ENCODE assay signal across 9 cellular contexts in the genomic region with DNA sequence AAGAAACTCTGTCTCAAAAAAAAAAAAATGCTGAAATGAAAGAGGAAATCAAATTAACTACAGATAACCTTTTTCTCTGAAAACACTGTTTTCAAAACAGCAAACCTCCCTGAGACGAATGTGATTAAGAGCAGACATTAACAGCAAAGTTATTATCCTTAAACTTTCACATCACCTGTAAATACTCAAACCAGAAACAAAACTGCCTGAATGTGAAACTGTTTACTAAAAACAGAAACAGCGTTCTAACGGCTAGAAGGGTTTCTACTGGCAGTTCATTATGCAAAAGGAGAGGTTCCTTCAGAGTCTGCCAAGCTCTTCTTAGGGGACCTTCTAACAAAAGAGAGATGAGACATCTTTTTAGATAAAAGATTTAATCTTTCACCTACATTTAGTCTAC. TPM values are rescaled to one million over a fixed set of nuclear protein-coding genes. Genes with fewer than 3 reads are reported as not detected.
DNase-seq lines count a peak whose midpoint lies in the region; ATAC-seq and TF ChIP-seq lines count a peak whose summit lies in the region.
"Had no signal": no experiment of that assay in that cellular context is flagged by ENCODE, and none has a peak within 500 bp of the region (broad histone marks: within the 10 kb centered on the region; RNA-seq: fewer than 3 reads in every experiment).

No MANE protein-coding gene starts in this region.

- POLR2A ChIA-PET in GM10248 (lab: Yijun Ruan, JAX), result interaction anchor here (0.7 kb wide), 1 partner anchor 162 kb away, joined by 3 read pairs; no protein-coding TSS in a partner anchor

- H3K27ac ChIP-seq in heart left ventricle, result peak overlapping the region in 1 of 12 donors; percentile 19

- no peaks in the 10 kb centered on the region for H3K9me3 Mint-ChIP-seq in activated naive CD4-positive, alpha-beta T cell treated with anti-CD3 and anti-CD28 coated beads, Interleukin-2, amount 50 U/mL, for 72 hours

- no peak overlapping the region for H3K4me3 ChIP-seq in heart left ventricle

- no peaks in the 10 kb centered on the region for H3K9me3 ChIP-seq in heart left ventricle

- peaks cover 0 to 61% (median 19%) of the 10 kb centered on the region in 12 donors for H3K4me1 ChIP-seq in heart left ventricle

- 34 to 46% (median 38%) methylated on average over 3 of the region's 3 CpGs for WGBS in heart left ventricle, 4 donors

- peak; percentile 71 for DNase-seq in GM10248 (ENCODE audit: extremely low spot score)
- DNase-seq in activated naive CD4-positive, alpha-beta T cell treated with anti-CD3 and anti-CD28 coated beads, Interleukin-2, amount 50 U/mL, for 72 hours (ENCODE audit: low spot score in 2 of 2), result no peak
- no peak for DNase-seq in activated effector memory CD4-positive, alpha-beta T cell treated with anti-CD3 and anti-CD28 coated beads, Interleukin-2, amount 50 U/mL, for 16 hours
- DNase-seq in DMS79 treated with DMSO at 0.1 percent for 48 hours (lab: John Stamatoyannopoulos, UW), result no peak
- DNase-seq in heart left ventricle, result no peak
- DNase-seq in KBM-7, result no peak
- DNase-seq: NCI-H1092 treated with DMSO at 0.1 percent for 48 hours had no signal

- CTCF ChIA-PET in GM10248 (lab: Yijun Ruan, JAX), result interaction anchor here (0.6 to 1.4 kb wide), 7 partner anchors 9 to 31 kb away, joined by 3 read pairs; no protein-coding TSS in a partner anchor

- H3K36me3 Mint-ChIP-seq in activated naive CD4-positive, alpha-beta T cell treated with anti-CD3 and anti-CD28 coated beads, Interleukin-2, amount 50 U/mL, for 72 hours, result peaks cover 0 to 9% of the 10 kb centered on the region in 2 donors

- H3K36me3 ChIP-seq in heart left ventricle, result peaks cover 0 to 5% (median 0%) of the 10 kb centered on the region in 9 donors

- peak overlapping the region; percentile 74 to 95 for H3K27ac Mint-ChIP-seq in activated naive CD4-positive, alpha-beta T cell treated with anti-CD3 and anti-CD28 coated beads, Interleukin-2, amount 50 U/mL, for 72 hours

- ATAC-seq in GM19395 (IDR thresholded peaks at IDR 0.05; ENCODE audit: unreplicated experiment) (peak; percentile 95), HG03097 (IDR thresholded peaks at IDR 0.05; ENCODE audit: low FRiP score, unreplicated experiment) (peak; percentile 86), heart left ventricle (no peak)
- ATAC-seq in activated naive CD4-positive, alpha-beta T cell treated with anti-CD3 and anti-CD28 coated beads, Interleukin-2, amount 50 U/mL, for 72 hours, result peak; percentile 86 to 97

- in situ Hi-C loops in KBM-7 (cut with MboI; ENCODE audit: low pct_unique_long_range_greater_than_20kb, low sequenced_read_pairs), result no loop called here

- intact Hi-C loops in heart left ventricle (cut with DNase I), result no loop called here

- no peaks in the 10 kb centered on the region for H3K27me3 ChIP-seq in heart left ventricle

- no peak for TF ChIP-seq CTCF in GM10248 (IDR thresholded peaks at IDR 0.05; ENCODE audit: control extremely low read depth, extremely low read depth, low read depth, missing control alignments)
- no peak for TF ChIP-seq CTCF in heart left ventricle (IDR thresholded peaks at IDR 0.05)

- TF ChIP-seq POLR2A in heart left ventricle (IDR thresholded peaks at IDR 0.05), result no peak

RNA-seq across cellular contexts. Expression of a gene that starts 45.9 kb away (rescaled TPM):
- 10 to 100 TPM; 15.7 to 17.9 TPM for total RNA-seq in activated naive CD4-positive, alpha-beta T cell treated with anti-CD3 and anti-CD28 coated beads, Interleukin-2, amount 50 U/mL, for 72 hours
- total RNA-seq in heart left ventricle, result 10 to 100 TPM in 3 of 9 donors, 1 to 10 TPM in 6; 6.6 to 11.3 (median 8.8) TPM
- 10 to 100 TPM in 1 of 2 donors, 1 to 10 TPM in 1; 4.5 to 20.1 TPM for polyA plus RNA-seq in heart left ventricle

RNA-seq across cellular contexts. Expression of a gene that starts 48.7 kb away (rescaled TPM):
- 10 to 100 TPM; 61.5 to 69.1 TPM for total RNA-seq in activated naive CD4-positive, alpha-beta T cell treated with anti-CD3 and anti-CD28 coated beads, Interleukin-2, amount 50 U/mL, for 72 hours
- 10 to 100 TPM; 13.8 to 50.9 (median 35.3) TPM for total RNA-seq in heart left ventricle
- 10 to 100 TPM; 13.4 to 22.6 TPM for polyA plus RNA-seq in heart left ventricle

Comparison
In these comparisons a context has a peak if more than half of its experiments do, and no peak if none do; other contexts are left out.
1. ATAC-seq: peak in GM19395 (single experiment), HG03097 (single experiment) and activated naive CD4-positive, alpha-beta T cell treated with anti-CD3 and anti-CD28 coated beads, Interleukin-2, amount 50 U/mL, for 72 hours (2 of 2); none in heart left ventricle (0 of 4).